Comparison of ENCODE assay signal across 1 cellular context in genomic region chr15:40282870-40283614, GRCh38.
TF ChIP-seq lines count a peak whose summit lies in the region.

Gene ANKRD63, minus strand, starts transcription at chr15:40283064. Its CDS starts 478 bp downstream, at chr15:40282586.

TF ChIP-seq in WTC11, 78 proteins besides CTCF, POLR2A, EP300 and RAD21 (continued from another document):
- no peak for TF ChIP-seq ZNF512 (CRISPR knock-in tag; IDR thresholded peaks at IDR 0.05; ENCODE audit: borderline replicate concordance)
- TF ChIP-seq MAX (CRISPR knock-in tag; IDR thresholded peaks at IDR 0.05), result no peak
